1 cellular context compared by ENCODE assay signal in the genomic region with DNA sequence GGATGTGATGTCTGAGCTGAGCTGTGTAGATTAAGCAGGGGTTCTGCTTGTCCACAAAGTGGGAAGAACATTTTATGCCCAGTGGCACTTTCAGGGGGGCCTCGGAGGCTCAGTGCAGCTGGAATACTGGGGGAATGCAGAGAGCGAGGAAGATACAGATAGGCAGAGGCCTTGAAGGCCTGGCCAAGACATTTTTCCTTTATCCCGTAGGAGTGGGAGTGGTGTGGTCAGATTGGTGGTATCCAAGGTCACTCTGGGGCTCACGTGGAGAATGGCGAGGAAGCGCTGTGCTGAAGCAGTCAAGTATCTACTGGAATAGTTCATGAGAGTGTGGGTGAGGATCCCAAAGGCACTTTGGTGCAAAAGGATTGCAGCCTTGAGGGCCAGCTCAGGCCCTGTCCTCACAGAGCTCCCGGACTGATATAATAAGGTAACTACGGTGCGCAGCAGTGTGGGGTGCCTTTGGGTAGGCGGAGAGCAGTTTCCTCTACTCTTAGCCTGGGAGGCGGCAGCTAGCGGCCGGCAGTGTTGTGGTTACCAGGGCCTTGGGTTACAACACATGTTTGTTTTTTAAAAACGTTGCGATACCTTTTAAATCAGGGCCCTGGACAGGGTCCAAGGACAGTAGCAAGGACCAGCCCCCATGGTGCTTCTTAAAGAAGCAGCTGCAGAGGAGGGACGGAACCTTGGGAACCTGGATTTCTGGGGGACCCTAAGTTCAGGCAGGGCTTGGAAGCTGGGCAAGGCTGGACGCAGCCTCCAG.
TF ChIP-seq lines count a peak whose summit lies in the region.

No MANE protein-coding gene starts in this region.

TF ChIP-seq in HepG2, 621 proteins besides CTCF, POLR2A, EP300 and RAD21 (continued from another document and continues in another):
- TF ChIP-seq, protein P1, sequence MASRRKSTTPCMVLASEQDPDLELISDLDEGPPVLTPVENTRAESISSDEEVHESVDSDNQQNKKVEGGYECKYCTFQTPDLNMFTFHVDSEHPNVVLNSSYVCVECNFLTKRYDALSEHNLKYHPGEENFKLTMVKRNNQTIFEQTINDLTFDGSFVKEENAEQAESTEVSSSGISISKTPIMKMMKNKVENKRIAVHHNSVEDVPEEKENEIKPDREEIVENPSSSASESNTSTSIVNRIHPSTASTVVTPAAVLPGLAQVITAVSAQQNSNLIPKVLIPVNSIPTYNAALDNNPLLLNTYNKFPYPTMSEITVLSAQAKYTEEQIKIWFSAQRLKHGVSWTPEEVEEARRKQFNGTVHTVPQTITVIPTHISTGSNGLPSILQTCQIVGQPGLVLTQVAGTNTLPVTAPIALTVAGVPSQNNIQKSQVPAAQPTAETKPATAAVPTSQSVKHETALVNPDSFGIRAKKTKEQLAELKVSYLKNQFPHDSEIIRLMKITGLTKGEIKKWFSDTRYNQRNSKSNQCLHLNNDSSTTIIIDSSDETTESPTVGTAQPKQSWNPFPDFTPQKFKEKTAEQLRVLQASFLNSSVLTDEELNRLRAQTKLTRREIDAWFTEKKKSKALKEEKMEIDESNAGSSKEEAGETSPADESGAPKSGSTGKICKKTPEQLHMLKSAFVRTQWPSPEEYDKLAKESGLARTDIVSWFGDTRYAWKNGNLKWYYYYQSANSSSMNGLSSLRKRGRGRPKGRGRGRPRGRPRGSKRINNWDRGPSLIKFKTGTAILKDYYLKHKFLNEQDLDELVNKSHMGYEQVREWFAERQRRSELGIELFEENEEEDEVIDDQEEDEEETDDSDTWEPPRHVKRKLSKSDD (CRISPR knock-in tag; IDR thresholded peaks at IDR 0.05; ENCODE audit: low read depth): no peak
- TF ChIP-seq ZFAT (CRISPR knock-in tag; conservative IDR thresholded peaks at IDR 0.05) (no peak), KLF6 (CRISPR knock-in tag; IDR thresholded peaks at IDR 0.05) (0 out of 2 replicates have a peak, but pooled peaks have one; percentile 41), PCBP1 (IDR thresholded peaks at IDR 0.05; ENCODE audit: borderline replicate concordance, low read depth, low read length) (no peak), HHEX (CRISPR knock-in tag; IDR thresholded peaks at IDR 0.05) (no peak), SIX1 (CRISPR knock-in tag; IDR thresholded peaks at IDR 0.05; ENCODE audit: borderline replicate concordance) (no peak), KDM4B (CRISPR knock-in tag; IDR thresholded peaks at IDR 0.05) (no peak), EHMT2 (IDR thresholded peaks at IDR 0.05; ENCODE audit: borderline replicate concordance, low read depth, low read length) (no peak), AKAP8 (CRISPR knock-in tag; IDR thresholded peaks at IDR 0.05) (no peak), SALL1 (CRISPR knock-in tag; IDR thresholded peaks at IDR 0.05) (peak; percentile 80), ZSCAN21 (CRISPR knock-in tag; IDR thresholded peaks at IDR 0.05; ENCODE audit: borderline replicate concordance) (no peak), NCOA1 (CRISPR knock-in tag; IDR thresholded peaks at IDR 0.05) (no peak; the same call in 1 of the 2 replicates), CCDC6 (CRISPR knock-in tag; IDR thresholded peaks at IDR 0.05) (no peak), SIN3B (IDR thresholded peaks at IDR 0.05; ENCODE audit: low read length) (no peak), SP140L (CRISPR knock-in tag; IDR thresholded peaks at IDR 0.05; ENCODE audit: borderline replicate concordance) (no peak), RBAK (CRISPR knock-in tag; IDR thresholded peaks at IDR 0.05) (no peak), JUNB (CRISPR knock-in tag; IDR thresholded peaks at IDR 0.05; ENCODE audit: borderline replicate concordance) (no peak), NFKB2 (CRISPR knock-in tag; IDR thresholded peaks at IDR 0.05; ENCODE audit: borderline replicate concordance) (no peak), ZNF30 (CRISPR knock-in tag; IDR thresholded peaks at IDR 0.05) (no peak), PCBP2 (optimal IDR thresholded peaks at IDR 0.05; ENCODE audit: low read depth, low read length, poor library complexity, severe bottlenecking) (no peak), BRCA1 (CRISPR knock-in tag; IDR thresholded peaks at IDR 0.05) (0 out of 2 replicates have a peak, but pooled peaks have one; percentile 38), ARID2 (CRISPR knock-in tag; IDR thresholded peaks at IDR 0.05; ENCODE audit: borderline replicate concordance) (peak; percentile 81), STAG1 (CRISPR knock-in tag; IDR thresholded peaks at IDR 0.05) (0 out of 2 replicates have a peak, but pooled peaks have one; percentile 7), ZNF431 (CRISPR knock-in tag; IDR thresholded peaks at IDR 0.05; ENCODE audit: borderline replicate concordance, low read depth) (no peak), ZMAT3 (CRISPR knock-in tag; conservative IDR thresholded peaks at IDR 0.05) (no peak), ZNF24 (IDR thresholded peaks at IDR 0.05) (no peak), REPIN1 (CRISPR knock-in tag; IDR thresholded peaks at IDR 0.05; ENCODE audit: borderline replicate concordance, low read depth) (peak; percentile 54; the same call in 1 of the 2 replicates)
- TF ChIP-seq, protein P2, sequence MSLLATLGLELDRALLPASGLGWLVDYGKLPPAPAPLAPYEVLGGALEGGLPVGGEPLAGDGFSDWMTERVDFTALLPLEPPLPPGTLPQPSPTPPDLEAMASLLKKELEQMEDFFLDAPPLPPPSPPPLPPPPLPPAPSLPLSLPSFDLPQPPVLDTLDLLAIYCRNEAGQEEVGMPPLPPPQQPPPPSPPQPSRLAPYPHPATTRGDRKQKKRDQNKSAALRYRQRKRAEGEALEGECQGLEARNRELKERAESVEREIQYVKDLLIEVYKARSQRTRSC (CRISPR knock-in tag; IDR thresholded peaks at IDR 0.05; ENCODE audit: low read depth): no peak
- TF ChIP-seq, protein P3, sequence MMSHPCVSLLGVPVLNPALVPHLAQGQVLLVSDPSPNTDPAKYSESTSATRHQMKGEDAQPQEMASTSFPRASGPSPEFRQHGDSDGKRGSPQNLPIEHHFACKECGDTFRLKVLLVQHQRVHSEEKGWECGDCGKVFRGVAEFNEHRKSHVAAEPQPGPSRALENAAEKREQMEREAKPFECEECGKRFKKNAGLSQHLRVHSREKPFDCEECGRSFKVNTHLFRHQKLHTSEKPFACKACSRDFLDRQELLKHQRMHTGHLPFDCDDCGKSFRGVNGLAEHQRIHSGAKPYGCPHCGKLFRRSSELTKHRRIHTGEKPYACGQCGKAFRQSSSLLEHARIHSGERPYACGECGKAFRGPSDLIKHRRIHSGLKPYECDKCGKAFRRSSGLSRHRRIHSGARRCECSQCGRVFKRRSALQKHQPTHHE (CRISPR knock-in tag; IDR thresholded peaks at IDR 0.05; ENCODE audit: borderline replicate concordance): no peak
- TF ChIP-seq, protein P4, sequence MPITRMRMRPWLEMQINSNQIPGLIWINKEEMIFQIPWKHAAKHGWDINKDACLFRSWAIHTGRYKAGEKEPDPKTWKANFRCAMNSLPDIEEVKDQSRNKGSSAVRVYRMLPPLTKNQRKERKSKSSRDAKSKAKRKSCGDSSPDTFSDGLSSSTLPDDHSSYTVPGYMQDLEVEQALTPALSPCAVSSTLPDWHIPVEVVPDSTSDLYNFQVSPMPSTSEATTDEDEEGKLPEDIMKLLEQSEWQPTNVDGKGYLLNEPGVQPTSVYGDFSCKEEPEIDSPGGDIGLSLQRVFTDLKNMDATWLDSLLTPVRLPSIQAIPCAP (CRISPR knock-in tag; IDR thresholded peaks at IDR 0.05; ENCODE audit: low read depth): no peak
- TF ChIP-seq, protein P5, sequence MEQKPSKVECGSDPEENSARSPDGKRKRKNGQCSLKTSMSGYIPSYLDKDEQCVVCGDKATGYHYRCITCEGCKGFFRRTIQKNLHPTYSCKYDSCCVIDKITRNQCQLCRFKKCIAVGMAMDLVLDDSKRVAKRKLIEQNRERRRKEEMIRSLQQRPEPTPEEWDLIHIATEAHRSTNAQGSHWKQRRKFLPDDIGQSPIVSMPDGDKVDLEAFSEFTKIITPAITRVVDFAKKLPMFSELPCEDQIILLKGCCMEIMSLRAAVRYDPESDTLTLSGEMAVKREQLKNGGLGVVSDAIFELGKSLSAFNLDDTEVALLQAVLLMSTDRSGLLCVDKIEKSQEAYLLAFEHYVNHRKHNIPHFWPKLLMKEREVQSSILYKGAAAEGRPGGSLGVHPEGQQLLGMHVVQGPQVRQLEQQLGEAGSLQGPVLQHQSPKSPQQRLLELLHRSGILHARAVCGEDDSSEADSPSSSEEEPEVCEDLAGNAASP (CRISPR knock-in tag; IDR thresholded peaks at IDR 0.05; ENCODE audit: borderline replicate concordance): peak; percentile 36; the same call in 1 of the 2 replicates
- TF ChIP-seq, protein P6, sequence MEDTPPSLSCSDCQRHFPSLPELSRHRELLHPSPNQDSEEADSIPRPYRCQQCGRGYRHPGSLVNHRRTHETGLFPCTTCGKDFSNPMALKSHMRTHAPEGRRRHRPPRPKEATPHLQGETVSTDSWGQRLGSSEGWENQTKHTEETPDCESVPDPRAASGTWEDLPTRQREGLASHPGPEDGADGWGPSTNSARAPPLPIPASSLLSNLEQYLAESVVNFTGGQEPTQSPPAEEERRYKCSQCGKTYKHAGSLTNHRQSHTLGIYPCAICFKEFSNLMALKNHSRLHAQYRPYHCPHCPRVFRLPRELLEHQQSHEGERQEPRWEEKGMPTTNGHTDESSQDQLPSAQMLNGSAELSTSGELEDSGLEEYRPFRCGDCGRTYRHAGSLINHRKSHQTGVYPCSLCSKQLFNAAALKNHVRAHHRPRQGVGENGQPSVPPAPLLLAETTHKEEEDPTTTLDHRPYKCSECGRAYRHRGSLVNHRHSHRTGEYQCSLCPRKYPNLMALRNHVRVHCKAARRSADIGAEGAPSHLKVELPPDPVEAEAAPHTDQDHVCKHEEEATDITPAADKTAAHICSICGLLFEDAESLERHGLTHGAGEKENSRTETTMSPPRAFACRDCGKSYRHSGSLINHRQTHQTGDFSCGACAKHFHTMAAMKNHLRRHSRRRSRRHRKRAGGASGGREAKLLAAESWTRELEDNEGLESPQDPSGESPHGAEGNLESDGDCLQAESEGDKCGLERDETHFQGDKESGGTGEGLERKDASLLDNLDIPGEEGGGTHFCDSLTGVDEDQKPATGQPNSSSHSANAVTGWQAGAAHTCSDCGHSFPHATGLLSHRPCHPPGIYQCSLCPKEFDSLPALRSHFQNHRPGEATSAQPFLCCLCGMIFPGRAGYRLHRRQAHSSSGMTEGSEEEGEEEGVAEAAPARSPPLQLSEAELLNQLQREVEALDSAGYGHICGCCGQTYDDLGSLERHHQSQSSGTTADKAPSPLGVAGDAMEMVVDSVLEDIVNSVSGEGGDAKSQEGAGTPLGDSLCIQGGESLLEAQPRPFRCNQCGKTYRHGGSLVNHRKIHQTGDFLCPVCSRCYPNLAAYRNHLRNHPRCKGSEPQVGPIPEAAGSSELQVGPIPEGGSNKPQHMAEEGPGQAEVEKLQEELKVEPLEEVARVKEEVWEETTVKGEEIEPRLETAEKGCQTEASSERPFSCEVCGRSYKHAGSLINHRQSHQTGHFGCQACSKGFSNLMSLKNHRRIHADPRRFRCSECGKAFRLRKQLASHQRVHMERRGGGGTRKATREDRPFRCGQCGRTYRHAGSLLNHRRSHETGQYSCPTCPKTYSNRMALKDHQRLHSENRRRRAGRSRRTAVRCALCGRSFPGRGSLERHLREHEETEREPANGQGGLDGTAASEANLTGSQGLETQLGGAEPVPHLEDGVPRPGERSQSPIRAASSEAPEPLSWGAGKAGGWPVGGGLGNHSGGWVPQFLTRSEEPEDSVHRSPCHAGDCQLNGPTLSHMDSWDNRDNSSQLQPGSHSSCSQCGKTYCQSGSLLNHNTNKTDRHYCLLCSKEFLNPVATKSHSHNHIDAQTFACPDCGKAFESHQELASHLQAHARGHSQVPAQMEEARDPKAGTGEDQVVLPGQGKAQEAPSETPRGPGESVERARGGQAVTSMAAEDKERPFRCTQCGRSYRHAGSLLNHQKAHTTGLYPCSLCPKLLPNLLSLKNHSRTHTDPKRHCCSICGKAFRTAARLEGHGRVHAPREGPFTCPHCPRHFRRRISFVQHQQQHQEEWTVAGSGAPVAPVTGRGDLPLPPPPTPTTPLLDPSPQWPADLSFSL (CRISPR knock-in tag; IDR thresholded peaks at IDR 0.05): no peak
- TF ChIP-seq, protein P7, sequence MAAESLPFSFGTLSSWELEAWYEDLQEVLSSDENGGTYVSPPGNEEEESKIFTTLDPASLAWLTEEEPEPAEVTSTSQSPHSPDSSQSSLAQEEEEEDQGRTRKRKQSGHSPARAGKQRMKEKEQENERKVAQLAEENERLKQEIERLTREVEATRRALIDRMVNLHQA (CRISPR knock-in tag; IDR thresholded peaks at IDR 0.05): no peak
- TF ChIP-seq, protein P8, sequence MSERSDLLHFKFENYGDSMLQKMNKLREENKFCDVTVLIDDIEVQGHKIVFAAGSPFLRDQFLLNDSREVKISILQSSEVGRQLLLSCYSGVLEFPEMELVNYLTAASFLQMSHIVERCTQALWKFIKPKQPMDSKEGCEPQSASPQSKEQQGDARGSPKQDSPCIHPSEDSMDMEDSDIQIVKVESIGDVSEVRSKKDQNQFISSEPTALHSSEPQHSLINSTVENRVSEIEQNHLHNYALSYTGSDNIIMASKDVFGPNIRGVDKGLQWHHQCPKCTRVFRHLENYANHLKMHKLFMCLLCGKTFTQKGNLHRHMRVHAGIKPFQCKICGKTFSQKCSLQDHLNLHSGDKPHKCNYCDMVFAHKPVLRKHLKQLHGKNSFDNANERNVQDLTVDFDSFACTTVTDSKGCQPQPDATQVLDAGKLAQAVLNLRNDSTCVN (CRISPR knock-in tag; IDR thresholded peaks at IDR 0.05; ENCODE audit: borderline replicate concordance): no peak
- TF ChIP-seq, protein P9, sequence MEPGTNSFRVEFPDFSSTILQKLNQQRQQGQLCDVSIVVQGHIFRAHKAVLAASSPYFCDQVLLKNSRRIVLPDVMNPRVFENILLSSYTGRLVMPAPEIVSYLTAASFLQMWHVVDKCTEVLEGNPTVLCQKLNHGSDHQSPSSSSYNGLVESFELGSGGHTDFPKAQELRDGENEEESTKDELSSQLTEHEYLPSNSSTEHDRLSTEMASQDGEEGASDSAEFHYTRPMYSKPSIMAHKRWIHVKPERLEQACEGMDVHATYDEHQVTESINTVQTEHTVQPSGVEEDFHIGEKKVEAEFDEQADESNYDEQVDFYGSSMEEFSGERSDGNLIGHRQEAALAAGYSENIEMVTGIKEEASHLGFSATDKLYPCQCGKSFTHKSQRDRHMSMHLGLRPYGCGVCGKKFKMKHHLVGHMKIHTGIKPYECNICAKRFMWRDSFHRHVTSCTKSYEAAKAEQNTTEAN (CRISPR knock-in tag; conservative IDR thresholded peaks at IDR 0.05): no peak
- TF ChIP-seq, protein P10, sequence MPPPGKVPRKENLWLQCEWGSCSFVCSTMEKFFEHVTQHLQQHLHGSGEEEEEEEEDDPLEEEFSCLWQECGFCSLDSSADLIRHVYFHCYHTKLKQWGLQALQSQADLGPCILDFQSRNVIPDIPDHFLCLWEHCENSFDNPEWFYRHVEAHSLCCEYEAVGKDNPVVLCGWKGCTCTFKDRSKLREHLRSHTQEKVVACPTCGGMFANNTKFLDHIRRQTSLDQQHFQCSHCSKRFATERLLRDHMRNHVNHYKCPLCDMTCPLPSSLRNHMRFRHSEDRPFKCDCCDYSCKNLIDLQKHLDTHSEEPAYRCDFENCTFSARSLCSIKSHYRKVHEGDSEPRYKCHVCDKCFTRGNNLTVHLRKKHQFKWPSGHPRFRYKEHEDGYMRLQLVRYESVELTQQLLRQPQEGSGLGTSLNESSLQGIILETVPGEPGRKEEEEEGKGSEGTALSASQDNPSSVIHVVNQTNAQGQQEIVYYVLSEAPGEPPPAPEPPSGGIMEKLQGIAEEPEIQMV (CRISPR knock-in tag; IDR thresholded peaks at IDR 0.05; ENCODE audit: low read depth): no peak
